18 cellular contexts compared by ENCODE assay signal in the genomic region with DNA sequence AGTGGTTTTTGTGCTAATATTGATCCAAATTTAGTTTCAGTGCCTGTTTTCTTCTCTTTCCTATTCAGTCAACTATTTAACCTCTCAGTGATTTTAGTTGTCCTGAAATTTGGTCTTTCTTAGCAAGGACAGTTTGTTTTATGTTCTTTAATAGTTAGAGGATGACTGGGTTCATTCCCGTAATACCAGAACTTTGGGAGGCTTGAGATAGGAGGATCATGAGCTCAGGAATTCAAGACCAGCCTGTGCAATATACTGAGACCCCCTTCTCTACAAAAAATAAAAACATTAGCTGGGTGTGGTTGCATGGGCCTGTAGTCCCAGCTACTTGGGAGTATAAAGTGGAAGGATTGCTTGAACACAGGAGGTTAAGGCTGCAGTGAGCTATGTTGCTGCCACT.
DNase-seq lines count a peak whose midpoint lies in the region; TF ChIP-seq lines count a peak whose summit lies in the region.
"Had no signal": no experiment of that assay in that cellular context is flagged by ENCODE, and none has a peak within 500 bp of the region (broad histone marks: within the 10 kb centered on the region; RNA-seq: fewer than 3 reads in every experiment).

No MANE protein-coding gene starts in this region.

- H3K9ac ChIP-seq in mammary epithelial cell (ENCODE audit: insufficient read depth, low read length): no peak overlapping the region

- H3K4me1 ChIP-seq in Caco-2: no peaks in the 10 kb centered on the region
- no peaks in the 10 kb centered on the region for H3K4me1 ChIP-seq in mammary epithelial cell (ENCODE audit: insufficient read depth, low read length)

- 100% methylated on average over 1 of the region's 1 CpG for WGBS in mammary epithelial cell (ENCODE audit: low coverage, missing lambda C conversion rate)

- H3K4me2 ChIP-seq in mammary epithelial cell (ENCODE audit: insufficient read depth, low read depth, low read length): no peak overlapping the region
- H3K4me2 ChIP-seq: PC-9 had no signal

- CTCF ChIA-PET in Caco-2 (lab: Charles Lee): no interaction called here
- CTCF ChIA-PET in mammary epithelial cell (lab: Charles Lee; ENCODE audit: low non-redundant PET): no interaction called here

- H3K9me3 Mint-ChIP-seq in Caco-2 (ENCODE audit: unreplicated experiment): no peaks in the 10 kb centered on the region

- H3K27me3 Mint-ChIP-seq in Caco-2 (ENCODE audit: insufficient read depth, unreplicated experiment): no peaks in the 10 kb centered on the region
- H3K27me3 Mint-ChIP-seq: B cell; CD4-positive, alpha-beta memory T cell had no signal

- no peak for TF ChIP-seq CTCF in fibroblast of villous mesenchyme (IDR thresholded peaks at IDR 0.05; ENCODE audit: insufficient read depth, low read depth, low read length)
- TF ChIP-seq CTCF in Caco-2 (IDR thresholded peaks at IDR 0.05; ENCODE audit: insufficient read depth in 1 of 2, low read depth in 1 of 2, low read length in 1 of 2, severe bottlenecking in 1 of 2, unreplicated experiment in 1 of 2): no peak
- no peak for TF ChIP-seq CTCF in mammary epithelial cell (conservative IDR thresholded peaks at IDR 0.05 in 1 of 2, IDR thresholded peaks at IDR 0.05 in 1 of 2; ENCODE audit: extremely low read depth in 1 of 2, insufficient read depth in 1 of 2, low read depth in 1 of 2, low read length in 2 of 2)

- H4K20me1 ChIP-seq in mammary epithelial cell (ENCODE audit: insufficient read depth, low read length): no peaks in the 10 kb centered on the region

- intact Hi-C loops in Caco-2 (cut with micrococcal nuclease; ENCODE audit: unreplicated experiment) (no loop called here), posterior cingulate gyrus (cut with DNase I) (no loop called here), mammary epithelial cell (cut with micrococcal nuclease) (no loop called here)

- H3K36me3 ChIP-seq in Caco-2 (ENCODE audit: control insufficient read depth, insufficient read depth, low read length) (no peaks in the 10 kb centered on the region), mammary epithelial cell (ENCODE audit: insufficient read depth, low read length) (no peaks in the 10 kb centered on the region)

- H3K27ac Mint-ChIP-seq in Caco-2 (ENCODE audit: unreplicated experiment): no peak overlapping the region
- H3K27ac Mint-ChIP-seq: B cell had no signal

- no peak overlapping the region for H3K4me3 ChIP-seq in fibroblast of villous mesenchyme (ENCODE audit: low read depth, low read length)
- no peak overlapping the region for H3K4me3 ChIP-seq in Caco-2 (ENCODE audit: low read depth, low read length)
- no peak overlapping the region for H3K4me3 ChIP-seq in mammary epithelial cell (replicated peaks in 1 of 3; ENCODE audit: insufficient read depth in 1 of 3, low read depth in 2 of 3, low read length in 3 of 3)
- H3K4me3 ChIP-seq: PC-9 had no signal

- no peaks in the 10 kb centered on the region for H3K4me1 Mint-ChIP-seq in Caco-2 (ENCODE audit: low read depth, unreplicated experiment)

- no peaks in the 10 kb centered on the region for H3K36me3 Mint-ChIP-seq in Caco-2 (ENCODE audit: insufficient read depth, unreplicated experiment)

- H3K9me3 ChIP-seq in Caco-2 (no peaks in the 10 kb centered on the region), mammary epithelial cell (replicated peaks; ENCODE audit: insufficient read depth, low read length) (no peaks in the 10 kb centered on the region)

- POLR2A ChIA-PET in Caco-2 (lab: Charles Lee): no interaction called here

- no peak overlapping the region for H3K27ac ChIP-seq in mammary epithelial cell (ENCODE audit: insufficient read depth, low read depth, low read length)
- H3K27ac ChIP-seq: PC-9, RWPE1 had no signal

- H3K27me3 ChIP-seq in Caco-2 (replicated peaks; ENCODE audit: control insufficient read depth, insufficient read depth, low read length): no peaks in the 10 kb centered on the region
- H3K27me3 ChIP-seq in mammary epithelial cell (ENCODE audit: insufficient read depth, low read length): no peaks in the 10 kb centered on the region

- no peak overlapping the region for H3K4me3 Mint-ChIP-seq in Caco-2 (ENCODE audit: unreplicated experiment)
- H3K4me3 Mint-ChIP-seq: B cell; CD4-positive, alpha-beta memory T cell had no signal

- no peaks in the 10 kb centered on the region for H3K79me2 ChIP-seq in mammary epithelial cell (ENCODE audit: insufficient read depth, low read length)

- dilution Hi-C loops in mammary epithelial cell (cut with HindIII; ENCODE audit: low sequenced_read_pairs): no loop called here

- in situ Hi-C loops in mammary epithelial cell (cut with MboI; ENCODE audit: low sequenced_read_pairs in 2 of 2): no loop called here

- no peak overlapping the region for H2AFZ ChIP-seq in mammary epithelial cell (ENCODE audit: low read depth, low read length)
- H2AFZ ChIP-seq: PC-9 had no signal

- DNase-seq in EL: peak; percentile 18
- peak; percentile 2 for DNase-seq in NCI-H226
- peak; percentile 13 for DNase-seq in fibroblast of villous mesenchyme (ENCODE audit: low read depth)
- DNase-seq in Caco-2: no peak
- DNase-seq in posterior cingulate gyrus: no peak
- no peak for DNase-seq in mammary epithelial cell
- no peak for DNase-seq in mucosa of gallbladder (ENCODE audit: low spot score)
- DNase-seq: ACHN; Calu3; CD4-positive, alpha-beta memory T cell; H7; NCI-H187 treated with DMSO at 0.1 percent for 48 hours; NCI-H345; NCI-H526; PC-9; SIG-M5 had no signal

- BruUV-seq in Caco-2 (replicated peaks; lab: Mats Ljungman, UMichigan) (no TSS peak), mammary epithelial cell (replicated peaks; lab: Mats Ljungman, UMichigan) (no TSS peak)

Comparison
In these comparisons a context has a peak if more than half of its experiments do, and no peak if none do; other contexts are left out.
1. DNase-seq: peak in EL (single experiment), NCI-H226 (single experiment) and fibroblast of villous mesenchyme (single experiment); none in Caco-2 (0 of 2), posterior cingulate gyrus (0 of 10), mammary epithelial cell (single experiment) and mucosa of gallbladder (single experiment).